In genomic region chr7:20019757-20020432, GRCh38 we compare ENCODE assay signal across 15 cellular contexts.
DNase-seq lines count a peak whose midpoint lies in the region; ATAC-seq, FAIRE-seq and TF ChIP-seq lines count a peak whose summit lies in the region.
"Had no signal": no experiment of that assay in that cellular context is flagged by ENCODE, and none has a peak within 500 bp of the region (broad histone marks: within the 10 kb centered on the region; RNA-seq: fewer than 3 reads in every experiment).

No MANE protein-coding gene starts in this region.

- no peaks in the 10 kb centered on the region for H3K9me3 Mint-ChIP-seq in activated CD8-positive, alpha-beta T cell treated with anti-CD3 and anti-CD28 coated beads for 36 hours

- H3K27me3 ChIP-seq in GM12878 (replicated peaks in 1 of 2; ENCODE audit: control insufficient read depth in 2 of 2, insufficient read depth in 2 of 2, low read length in 1 of 2) (no peaks in the 10 kb centered on the region), Peyer's patch (no peaks in the 10 kb centered on the region)

- intact Hi-C loops in GM12878 (cut with micrococcal nuclease; ENCODE audit: unreplicated experiment), result no loop called here
- intact Hi-C loops in activated CD8-positive, alpha-beta T cell treated with anti-CD3 and anti-CD28 coated beads for 36 hours (cut with micrococcal nuclease), result no loop called here

- TF ChIP-seq CTCF in GM12878 (IDR thresholded peaks at IDR 0.05 in 2 of 3, conservative IDR thresholded peaks at IDR 0.05 in 1 of 3; ENCODE audit: control insufficient read depth in 2 of 3, extremely low read depth in 1 of 3, insufficient read depth in 1 of 3, low read depth in 3 of 3, low read length in 3 of 3) (no peak), Peyer's patch (IDR thresholded peaks at IDR 0.05) (no peak)
- TF ChIP-seq CTCF in activated CD8-positive, alpha-beta T cell treated with anti-CD3 and anti-CD28 coated beads for 36 hours (IDR thresholded peaks at IDR 0.05), result no peak

- H3K79me2 ChIP-seq in GM12878 (ENCODE audit: control insufficient read depth, insufficient read depth, low read length), result no peaks in the 10 kb centered on the region

- H3K36me3 Mint-ChIP-seq in activated CD8-positive, alpha-beta T cell treated with anti-CD3 and anti-CD28 coated beads for 36 hours (ENCODE audit: low read depth), result no peaks in the 10 kb centered on the region

- H3K9ac ChIP-seq in GM12878 (ENCODE audit: control insufficient read depth, insufficient read depth, low read length), result no peak overlapping the region

- BruUV-seq in GM12878 (replicated peaks; lab: Mats Ljungman, UMichigan), result no TSS peak

- no peaks in the 10 kb centered on the region for H3K27me3 Mint-ChIP-seq in activated CD8-positive, alpha-beta T cell treated with anti-CD3 and anti-CD28 coated beads for 36 hours

- TF ChIP-seq RAD21 in GM12878 (IDR thresholded peaks at IDR 0.05; ENCODE audit: insufficient read depth, low read depth, low read length), result 0 out of 2 replicates have a peak, but pooled peaks have one; percentile 0

- TF ChIP-seq EP300 in GM12878 (IDR thresholded peaks at IDR 0.05; ENCODE audit: borderline replicate concordance in 1 of 2, control insufficient read depth in 1 of 2, low read depth in 2 of 2, low read length in 2 of 2), result peak; percentile 49 to 63; a peak in 2 of 4 replicates

- POLR2A ChIA-PET in GM12878 (lab: Charles Lee), result interaction anchor here (2.2 kb wide), 1 partner anchor 93 kb away, joined by 6 read pairs; no protein-coding TSS in a partner anchor
- POLR2A ChIA-PET in HEK293T (lab: Yijun Ruan, JAX), result no interaction called here
- POLR2A ChIA-PET in activated CD8-positive, alpha-beta T cell treated with anti-CD3 and anti-CD28 coated beads for 36 hours (lab: Charles Lee), result no interaction called here

- SMC1A ChIA-PET in GM12878 (lab: Charles Lee; ENCODE audit: uncharacterized antibody, unreplicated experiment), result interaction anchor here (0.8 to 6.1 kb wide), 11 partner anchors 9 to 248 kb away, joined by 3 to 48 read pairs (median 4); no protein-coding TSS in a partner anchor

- H3K4me3 ChIP-seq in GM12878, result no peak overlapping the region
- H3K4me3 ChIP-seq in Peyer's patch, result no peak overlapping the region

- no peaks in the 10 kb centered on the region for H4K20me1 ChIP-seq in GM12878 (ENCODE audit: control insufficient read depth, insufficient read depth)

- DNase-seq in GM12878 (ENCODE audit: low read depth, low spot score) (peak; percentile 50), Peyer's patch (no peak), HEK293T (ENCODE audit: extremely low spot score) (no peak), superior temporal gyrus (ENCODE audit: extremely low spot score) (no peak)
- no peak for DNase-seq in activated CD8-positive, alpha-beta T cell treated with anti-CD3 and anti-CD28 coated beads for 36 hours
- DNase-seq: cerebellar nuclear complex; left ventricle myocardium superior; NCI-H1694; stimulated activated CD4-positive, alpha-beta T cell treated with anti-CD3 and anti-CD28 coated beads, Interleukin-4, amount 100 ng/mL, for 24 hours; trophoblast cell had no signal

- H3K4me1 Mint-ChIP-seq in activated CD8-positive, alpha-beta T cell treated with anti-CD3 and anti-CD28 coated beads for 36 hours (ENCODE audit: low read depth), result no peaks in the 10 kb centered on the region

- H2AFZ ChIP-seq in GM12878 (ENCODE audit: control insufficient read depth, low read depth, low read length), result no peak overlapping the region

- H3K27ac Mint-ChIP-seq in activated CD8-positive, alpha-beta T cell treated with anti-CD3 and anti-CD28 coated beads for 36 hours, result no peak overlapping the region

- in situ Hi-C loops in GM12878 (cut with MboI), result no loop called here

- H3K27ac ChIP-seq in GM12878 (ENCODE audit: control insufficient read depth, insufficient read depth) (peak overlapping the region; percentile 58), Peyer's patch (no peak overlapping the region)
- H3K27ac ChIP-seq: C4-2B had no signal

- TF ChIP-seq POLR2A in GM12878 (IDR thresholded peaks at IDR 0.05; ENCODE audit: low read depth, low read length) (no peak), Peyer's patch (IDR thresholded peaks at IDR 0.05) (no peak)

- H3K4me1 ChIP-seq in GM12878 (ENCODE audit: control insufficient read depth, insufficient read depth, low read length), result peaks cover 18% of the 10 kb centered on the region
- H3K4me1 ChIP-seq in Peyer's patch, result no peaks in the 10 kb centered on the region

- WGBS in GM12878 (ENCODE audit: insufficient coverage, insufficient replicate concordance, low lambda C conversion rate, missing lambda C conversion rate), result 67% methylated on average over 2 of the region's 2 CpGs

- CTCF ChIA-PET in GM12878 (lab: Yijun Ruan, JAX) (interaction anchor here (0.7 to 1.7 kb wide), 4 partner anchors 10 to 311 kb away, joined by 3 to 5 read pairs (median 3); partner anchors contain the start of gene POLR1F), HEK293T (lab: Yijun Ruan, JAX) (no interaction called here)
- CTCF ChIA-PET in activated CD8-positive, alpha-beta T cell treated with anti-CD3 and anti-CD28 coated beads for 36 hours (lab: Charles Lee), result no interaction called here

- peak; percentile 71 for FAIRE-seq in GM12878 (lab: Jason Lieb, UNC)
- FAIRE-seq: TTC549 had no signal

- RAD21 ChIA-PET in GM12878 (lab: Charles Lee; ENCODE audit: unreplicated experiment), result interaction anchor here (1.0 to 1.5 kb wide), 2 partner anchors 93 to 291 kb away, joined by 4 to 5 read pairs; no protein-coding TSS in a partner anchor

- peak overlapping the region; percentile 41; the same call in 1 of the 2 replicates for H3K4me2 ChIP-seq in GM12878 (ENCODE audit: control insufficient read depth, insufficient read depth)

- ATAC-seq in GM18511 (IDR thresholded peaks at IDR 0.05; ENCODE audit: unreplicated experiment) (peak; percentile 66), GM21515 (IDR thresholded peaks at IDR 0.05; ENCODE audit: unreplicated experiment) (peak; percentile 75), HG03095 (IDR thresholded peaks at IDR 0.05; ENCODE audit: unreplicated experiment) (peak; percentile 62), GM12878 (peak; percentile 81)
- no peak for ATAC-seq in activated CD8-positive, alpha-beta T cell treated with anti-CD3 and anti-CD28 coated beads for 36 hours
- ATAC-seq: left ventricle myocardium superior had no signal

- no peaks in the 10 kb centered on the region for H3K36me3 ChIP-seq in GM12878 (ENCODE audit: control insufficient read depth in 2 of 2, insufficient read depth in 2 of 2, low read length in 1 of 2)
- no peaks in the 10 kb centered on the region for H3K36me3 ChIP-seq in Peyer's patch

- peaks cover 4% of the 10 kb centered on the region for H3K9me3 ChIP-seq in GM12878 (replicated peaks; ENCODE audit: control insufficient read depth, insufficient read depth, low read length)
- H3K9me3 ChIP-seq in Peyer's patch, result no peaks in the 10 kb centered on the region

- H3K4me3 Mint-ChIP-seq in activated CD8-positive, alpha-beta T cell treated with anti-CD3 and anti-CD28 coated beads for 36 hours, result no peak overlapping the region

TF ChIP-seq in GM12878, 131 proteins besides CTCF, POLR2A, EP300 and RAD21 (continues in another document):
- TF ChIP-seq ETV6 (conservative IDR thresholded peaks at IDR 0.05 in 1 of 2, IDR thresholded peaks at IDR 0.05 in 1 of 2; ENCODE audit: borderline replicate concordance in 1 of 2, low read depth in 1 of 2) (peak in 1 of 2 experiments; percentile 75; a peak in 1 of 4 replicates), SUZ12 (IDR thresholded peaks at IDR 0.05; ENCODE audit: unreplicated experiment) (no peak), EED (IDR thresholded peaks at IDR 0.05; ENCODE audit: low read depth) (peak; percentile 81), ZNF207 (IDR thresholded peaks at IDR 0.05; ENCODE audit: borderline replicate concordance) (no peak), RBBP5 (conservative IDR thresholded peaks at IDR 0.05) (no peak), BHLHE40 (IDR thresholded peaks at IDR 0.05; ENCODE audit: borderline replicate concordance in 1 of 2, low read depth in 2 of 2, low read length in 1 of 2) (peak in 1 of 2 experiments; percentile 21; a peak in 1 of 4 replicates), SRF (IDR thresholded peaks at IDR 0.05; ENCODE audit: low read depth in 2 of 2, low read length in 2 of 2) (no peak), SMARCA5 (IDR thresholded peaks at IDR 0.05) (no peak), IKZF2 (IDR thresholded peaks at IDR 0.05) (peak; percentile 84 to 89), DPF2 (IDR thresholded peaks at IDR 0.05) (peak; percentile 85), ZNF217 (IDR thresholded peaks at IDR 0.05) (peak; percentile 73), TCF3 (IDR thresholded peaks at IDR 0.05; ENCODE audit: borderline replicate concordance, insufficient read depth, low read depth, low read length) (0 out of 2 replicates have a peak, but pooled peaks have one; percentile 14)

TF ChIP-seq in HEK293T, 16 proteins besides CTCF, POLR2A, EP300 and RAD21:
- TF ChIP-seq CTBP1 (IDR thresholded peaks at IDR 0.05; ENCODE audit: borderline replicate concordance) (no peak), LEF1 (IDR thresholded peaks at IDR 0.05; ENCODE audit: borderline replicate concordance) (no peak), TARDBP (IDR thresholded peaks at IDR 0.05) (no peak), PKNOX1 (IDR thresholded peaks at IDR 0.05) (no peak), BHLHE40 (IDR thresholded peaks at IDR 0.05; ENCODE audit: borderline replicate concordance) (no peak), ARNT (IDR thresholded peaks at IDR 0.05) (no peak), SUZ12 (IDR thresholded peaks at IDR 0.05) (no peak), ZNF384 (IDR thresholded peaks at IDR 0.05) (no peak), FOXA1 (IDR thresholded peaks at IDR 0.05) (no peak)
TF ChIP-seq in HEK293T: peak in this region for 0.
